Comparison of ENCODE assay signal across 35 cellular contexts in genomic region chr18:59047992-59048363, GRCh38.
"Had no signal": no experiment of that assay in that cellular context is flagged by ENCODE, and none has a peak within 500 bp of the region (broad histone marks: within the 10 kb centered on the region; RNA-seq: fewer than 3 reads in every experiment).

No MANE protein-coding gene starts in this region.

- H3K36me3 ChIP-seq: ascending aorta, cardiac muscle cell had no signal

- H3K9me3 ChIP-seq: ascending aorta had no signal

- H3K27ac Mint-ChIP-seq: activated CD4-positive, alpha-beta memory T cell treated with anti-CD3 and anti-CD28 coated beads, Interleukin-2, amount 10 ng/mL, durations not matched to agents 7 days and 5 days; activated CD4-positive, alpha-beta T cell treated with anti-CD3 and anti-CD28 coated beads for 36 hours; activated CD4-positive, alpha-beta T cell treated with anti-CD3 and anti-CD28 coated beads, Interleukin-2, amount 10 ng/mL, durations not matched to agents 7 days and 5 days; activated CD8-positive, alpha-beta memory T cell treated with anti-CD3 and anti-CD28 coated beads, Interleukin-2, amount 10 ng/mL, durations not matched to agents 7 days and 5 days; activated CD8-positive, alpha-beta T cell treated with anti-CD3 and anti-CD28 coated beads, Interleukin-2, amount 10 ng/mL, durations not matched to agents 7 days and 5 days; activated naive CD4-positive, alpha-beta T cell treated with anti-CD3 and anti-CD28 coated beads, Interleukin-2, amount 10 ng/mL, durations not matched to agents 7 days and 5 days; activated naive CD4-positive, alpha-beta T cell treated with anti-CD3 and anti-CD28 coated beads, Interleukin-2, amount 50 U/mL, for 24 hours; activated naive CD8-positive, alpha-beta T cell; activated naive CD8-positive, alpha-beta T cell treated with anti-CD3 and anti-CD28 coated beads, Interleukin-2, amount 10 ng/mL, durations not matched to agents 7 days and 5 days; activated naive CD8-positive, alpha-beta T cell treated with anti-CD3 and anti-CD28 coated beads, Interleukin-2, amount 50 U/mL, for 24 hours; activated T-cell treated with anti-CD3 and anti-CD28 coated beads, Interleukin-2, amount 50 U/mL, for 24 hours; activated T-helper 2 cell treated with anti-CD3 and anti-CD28 coated beads, Interferon-gamma antibody, Interleukin-2, Interleukin-4, amounts not matched to agents 10 μg/mL and 5 μg/mL and 100 μg/mL, durations not matched to agents 14 hours and 24 hours and 36 hours; T-cell; T-helper 2 cell treated with Interferon-gamma antibody and Interleukin-4, amounts not matched to agents 5 μg/mL and 100 μg/mL, for 36 hours; WTC11 had no signal

- ATAC-seq: activated CD4-positive, alpha-beta T cell treated with anti-CD3 and anti-CD28 coated beads for 36 hours; activated CD4-positive, CD25-positive, alpha-beta regulatory T cell treated with anti-CD3 and anti-CD28 coated beads, Interleukin-2, amount 50 U/mL, for 24 hours; activated CD8-positive, alpha-beta memory T cell treated with anti-CD3 and anti-CD28 coated beads, Interleukin-2, amount 10 ng/mL, durations not matched to agents 7 days and 5 days; activated CD8-positive, alpha-beta T cell treated with anti-CD3 and anti-CD28 coated beads, Interleukin-2, amount 10 ng/mL, durations not matched to agents 7 days and 5 days; T-cell had no signal

- DNase-seq: activated CD4-positive, alpha-beta memory T cell treated with anti-CD3 and anti-CD28 coated beads, Interleukin-2, amount 10 ng/mL, durations not matched to agents 7 days and 5 days; activated CD4-positive, alpha-beta T cell treated with anti-CD3 and anti-CD28 coated beads for 1 hour; activated CD4-positive, alpha-beta T cell treated with anti-CD3 and anti-CD28 coated beads for 36 hours; activated CD4-positive, alpha-beta T cell treated with anti-CD3 and anti-CD28 coated beads for 48 hours; activated CD4-positive, alpha-beta T cell treated with anti-CD3 and anti-CD28 coated beads, Interleukin-2, amount 10 ng/mL, durations not matched to agents 7 days and 5 days; activated CD4-positive, alpha-beta T cell treated with anti-CD3 and anti-CD28 coated beads, Interleukin-2, amount 50 U/mL, for 48 hours; activated CD4-positive, CD25-positive, alpha-beta regulatory T cell; activated CD8-positive, alpha-beta memory T cell treated with anti-CD3 and anti-CD28 coated beads for 24 hours; activated CD8-positive, alpha-beta memory T cell treated with anti-CD3 and anti-CD28 coated beads, Interleukin-2, amount 10 ng/mL, durations not matched to agents 7 days and 5 days; activated CD8-positive, alpha-beta memory T cell treated with anti-CD3 and anti-CD28 coated beads, Interleukin-2, amount 50 U/mL, for 48 hours; activated CD8-positive, alpha-beta T cell treated with anti-CD3 and anti-CD28 coated beads, Interleukin-2, amount 10 ng/mL, durations not matched to agents 7 days and 5 days; activated effector memory CD4-positive, alpha-beta T cell treated with Interleukin-2 at 50 U/mL for 16 hours; activated gamma-delta T cell; activated naive CD4-positive, alpha-beta T cell treated with anti-CD3 and anti-CD28 coated beads, Interleukin-2, amount 10 ng/mL, durations not matched to agents 7 days and 5 days; activated naive CD4-positive, alpha-beta T cell treated with Interleukin-2 at 50 U/mL for 16 hours; activated naive CD8-positive, alpha-beta T cell treated with anti-CD3 and anti-CD28 coated beads, Interleukin-2, amount 10 ng/mL, durations not matched to agents 7 days and 5 days; activated naive CD8-positive, alpha-beta T cell treated with anti-CD3 and anti-CD28 coated beads, Interleukin-2, amount 50 U/mL, for 24 hours; activated T-cell treated with anti-CD3 and anti-CD28 coated beads, Interleukin-2, amount 50 U/mL, for 24 hours; activated T-cell treated with anti-CD3 and anti-CD28 coated beads, Interleukin-2, amount 50 U/mL, for 48 hours; amygdala; anterior cingulate cortex; central memory CD4-positive, alpha-beta T cell; T-cell; T-helper 2 cell; T-helper 9 cell had no signal

- H3K36me3 Mint-ChIP-seq: activated CD8-positive, alpha-beta memory T cell treated with anti-CD3 and anti-CD28 coated beads, Interleukin-2, amount 10 ng/mL, durations not matched to agents 7 days and 5 days; activated naive CD4-positive, alpha-beta T cell treated with anti-CD3 and anti-CD28 coated beads, Interleukin-2, amount 10 ng/mL, durations not matched to agents 7 days and 5 days; activated naive CD4-positive, alpha-beta T cell treated with anti-CD3 and anti-CD28 coated beads, Interleukin-2, amount 50 U/mL, for 24 hours; activated naive CD8-positive, alpha-beta T cell; activated naive CD8-positive, alpha-beta T cell treated with anti-CD3 and anti-CD28 coated beads, Interleukin-2, amount 10 ng/mL, durations not matched to agents 7 days and 5 days; brain; T-cell; WTC11 had no signal

- H3K27me3 ChIP-seq: ascending aorta, cardiac muscle cell had no signal

- H3K4me3 Mint-ChIP-seq: activated CD4-positive, alpha-beta memory T cell treated with anti-CD3 and anti-CD28 coated beads, Interleukin-2, amount 10 ng/mL, durations not matched to agents 7 days and 5 days; activated CD4-positive, alpha-beta T cell treated with anti-CD3 and anti-CD28 coated beads for 36 hours; activated CD4-positive, alpha-beta T cell treated with anti-CD3 and anti-CD28 coated beads, Interleukin-2, amount 10 ng/mL, durations not matched to agents 7 days and 5 days; activated CD8-positive, alpha-beta memory T cell treated with anti-CD3 and anti-CD28 coated beads, Interleukin-2, amount 10 ng/mL, durations not matched to agents 7 days and 5 days; activated CD8-positive, alpha-beta T cell treated with anti-CD3 and anti-CD28 coated beads, Interleukin-2, amount 10 ng/mL, durations not matched to agents 7 days and 5 days; activated naive CD4-positive, alpha-beta T cell treated with anti-CD3 and anti-CD28 coated beads, Interleukin-2, amount 10 ng/mL, durations not matched to agents 7 days and 5 days; activated naive CD4-positive, alpha-beta T cell treated with anti-CD3 and anti-CD28 coated beads, Interleukin-2, amount 50 U/mL, for 24 hours; activated naive CD8-positive, alpha-beta T cell; activated naive CD8-positive, alpha-beta T cell treated with anti-CD3 and anti-CD28 coated beads, Interleukin-2, amount 10 ng/mL, durations not matched to agents 7 days and 5 days; activated naive CD8-positive, alpha-beta T cell treated with anti-CD3 and anti-CD28 coated beads, Interleukin-2, amount 50 U/mL, for 24 hours; activated T-cell treated with anti-CD3 and anti-CD28 coated beads, Interleukin-2, amount 50 U/mL, for 24 hours; brain; T-cell; T-helper 2 cell treated with Interferon-gamma antibody and Interleukin-4, amounts not matched to agents 5 μg/mL and 100 μg/mL, for 36 hours; WTC11 had no signal

- H3K4me3 ChIP-seq: ascending aorta, cardiac muscle cell had no signal

- H3K27ac ChIP-seq: ascending aorta, cardiac muscle cell, VCaP had no signal

- H3K4me1 Mint-ChIP-seq: activated CD4-positive, alpha-beta memory T cell treated with anti-CD3 and anti-CD28 coated beads, Interleukin-2, amount 10 ng/mL, durations not matched to agents 7 days and 5 days; activated CD4-positive, alpha-beta T cell treated with anti-CD3 and anti-CD28 coated beads for 36 hours; activated CD4-positive, alpha-beta T cell treated with anti-CD3 and anti-CD28 coated beads, Interleukin-2, amount 10 ng/mL, durations not matched to agents 7 days and 5 days; activated CD8-positive, alpha-beta memory T cell treated with anti-CD3 and anti-CD28 coated beads, Interleukin-2, amount 10 ng/mL, durations not matched to agents 7 days and 5 days; activated naive CD4-positive, alpha-beta T cell treated with anti-CD3 and anti-CD28 coated beads, Interleukin-2, amount 10 ng/mL, durations not matched to agents 7 days and 5 days; activated naive CD4-positive, alpha-beta T cell treated with anti-CD3 and anti-CD28 coated beads, Interleukin-2, amount 50 U/mL, for 24 hours; activated naive CD8-positive, alpha-beta T cell treated with anti-CD3 and anti-CD28 coated beads, Interleukin-2, amount 10 ng/mL, durations not matched to agents 7 days and 5 days; T-cell had no signal

- H3K9me3 Mint-ChIP-seq: activated CD4-positive, alpha-beta memory T cell treated with anti-CD3 and anti-CD28 coated beads, Interleukin-2, amount 10 ng/mL, durations not matched to agents 7 days and 5 days; activated CD4-positive, alpha-beta T cell treated with anti-CD3 and anti-CD28 coated beads, Interleukin-2, amount 10 ng/mL, durations not matched to agents 7 days and 5 days; activated naive CD4-positive, alpha-beta T cell treated with anti-CD3 and anti-CD28 coated beads, Interleukin-2, amount 10 ng/mL, durations not matched to agents 7 days and 5 days; activated naive CD4-positive, alpha-beta T cell treated with anti-CD3 and anti-CD28 coated beads, Interleukin-2, amount 50 U/mL, for 24 hours; activated naive CD8-positive, alpha-beta T cell treated with anti-CD3 and anti-CD28 coated beads, Interleukin-2, amount 10 ng/mL, durations not matched to agents 7 days and 5 days; activated naive CD8-positive, alpha-beta T cell treated with anti-CD3 and anti-CD28 coated beads, Interleukin-2, amount 50 U/mL, for 24 hours; activated T-cell treated with anti-CD3 and anti-CD28 coated beads, Interleukin-2, amount 50 U/mL, for 24 hours; activated T-helper 2 cell treated with anti-CD3 and anti-CD28 coated beads, Interferon-gamma antibody, Interleukin-2, Interleukin-4, amounts not matched to agents 10 μg/mL and 5 μg/mL and 100 μg/mL, durations not matched to agents 14 hours and 24 hours and 36 hours; brain; T-cell; T-helper 2 cell treated with Interferon-gamma antibody and Interleukin-4, amounts not matched to agents 5 μg/mL and 100 μg/mL, for 36 hours; WTC11 had no signal
